ENCODE assay signal across 8 cellular contexts in genomic region chr17:80147035-80147939, GRCh38. TPM values are rescaled to one million over a fixed set of nuclear protein-coding genes. Genes with fewer than 3 reads are reported as not detected.
DNase-seq lines count a peak whose midpoint lies in the region; ATAC-seq, FAIRE-seq and TF ChIP-seq lines count a peak whose summit lies in the region.

TSS of gene EIF4A3 (minus strand) at chr17:80147128. CDS start at chr17:80146961, 167 bp downstream.

- H3K9me3 ChIP-seq in adipocyte (ENCODE audit: control insufficient read depth, low read length): no peaks in the 10 kb centered on the region
- no peaks in the 10 kb centered on the region for H3K9me3 ChIP-seq in pancreas
- no peaks in the 10 kb centered on the region for H3K9me3 ChIP-seq in tibial artery

- 0% methylated on average over 93 to 97 of the region's 97 CpGs for WGBS in pancreas, 2 donors

- H3K9ac ChIP-seq in adipocyte (ENCODE audit: low read length): peak within 1 kb of the TSS; percentile 98

- H3K27me3 ChIP-seq in adipocyte (replicated peaks; ENCODE audit: control insufficient read depth, insufficient read depth, low read length) (no peaks in the 10 kb centered on the region), pancreas (no peaks in the 10 kb centered on the region), tibial artery (no peaks in the 10 kb centered on the region)

- H3K4me1 ChIP-seq in adipocyte (ENCODE audit: control insufficient read depth, insufficient read depth, low read length) (peaks cover 30% of the 10 kb centered on the region), pancreas (peaks cover 0 to 20% (median 0%) of the 10 kb centered on the region in 3 donors), tibial artery (peaks cover 0 to 31% (median 25%) of the 10 kb centered on the region in 4 donors)

- peak within 1 kb of the TSS; percentile 79 for H3K4me3 ChIP-seq in GM12865 (ENCODE audit: low read depth, low read length)
- H3K4me3 ChIP-seq in adipocyte (ENCODE audit: low read length): peak within 1 kb of the TSS; percentile 92
- H3K4me3 ChIP-seq in pancreas: peak within 1 kb of the TSS; percentile 73 to 98 (median 96)
- H3K4me3 ChIP-seq in tibial artery: peak within 1 kb of the TSS; percentile 78

- intact Hi-C loops in Right ventricle myocardium superior (cut with DNase I) (no loop called here), pancreas (cut with DNase I) (no loop called here), tibial artery (cut with DNase I; ENCODE audit: low total_unique reads) (loop anchor here (5.0 kb wide), 2 partner anchors 115 to 350 kb away; partner anchors contain the start of genes CBX8 and RNF213)

- DNase-seq in GM12865 (ENCODE audit: low read depth) (peak; percentile 100), NCI-H1436 (lab: John Stamatoyannopoulos, UW) (peak; percentile 100), T follicular helper cell (ENCODE audit: low read depth) (peak; percentile 97), adipocyte (ENCODE audit: low read depth) (peak; percentile 100), Right ventricle myocardium superior (peak; percentile 99), pancreas (peak; percentile 96 to 99 (median 98)), tibial artery (peak; percentile 98 to 99)

- peak; percentile 96 for FAIRE-seq in pancreas (lab: Jason Lieb, UNC)

- TF ChIP-seq CTCF in GM12865 (IDR thresholded peaks at IDR 0.05; ENCODE audit: insufficient read depth, low read depth, low read length, missing control alignments) (no peak), pancreas (IDR thresholded peaks at IDR 0.05) (no peak), tibial artery (IDR thresholded peaks at IDR 0.05) (no peak)

- H3K27ac ChIP-seq in pancreas: peak within 1 kb of the TSS; percentile 57 to 86 (median 79)
- peak within 1 kb of the TSS; percentile 88 to 91 for H3K27ac ChIP-seq in tibial artery

- H3K36me3 ChIP-seq in adipocyte (ENCODE audit: control insufficient read depth, insufficient read depth, low read length, severe bottlenecking): peaks cover 18% of the 10 kb centered on the region
- H3K36me3 ChIP-seq in pancreas: peaks cover 4 to 16% (median 13%) of the 10 kb centered on the region in 3 donors
- H3K36me3 ChIP-seq in tibial artery: peaks cover 17 to 19% (median 18%) of the 10 kb centered on the region in 3 donors

- ATAC-seq in HG02763 (IDR thresholded peaks at IDR 0.05; ENCODE audit: unreplicated experiment) (peak; percentile 86), Right ventricle myocardium superior (ENCODE audit: poor library complexity) (peak; percentile 98), pancreas (peak; percentile 94 to 97 (median 96))

RNA-seq across cellular contexts. Expression of gene EIF4A3, which starts in this region (rescaled TPM):
- total RNA-seq in Right ventricle myocardium superior (32.1 TPM), pancreas (10 to 100 TPM; 16.2 to 32.3 (median 30.2) TPM)
- polyA plus RNA-seq in pancreas: 10 to 100 TPM; 16.5 to 37.2 TPM

Comparison
In these comparisons a context has a peak if more than half of its experiments do, and no peak if none do; other contexts are left out.
1. Peak in every context shown above with its lines: DNase-seq, ATAC-seq, H3K4me3 ChIP-seq and H3K27ac ChIP-seq.